ENCODE assay signal across 10 cellular contexts in the genomic region with DNA sequence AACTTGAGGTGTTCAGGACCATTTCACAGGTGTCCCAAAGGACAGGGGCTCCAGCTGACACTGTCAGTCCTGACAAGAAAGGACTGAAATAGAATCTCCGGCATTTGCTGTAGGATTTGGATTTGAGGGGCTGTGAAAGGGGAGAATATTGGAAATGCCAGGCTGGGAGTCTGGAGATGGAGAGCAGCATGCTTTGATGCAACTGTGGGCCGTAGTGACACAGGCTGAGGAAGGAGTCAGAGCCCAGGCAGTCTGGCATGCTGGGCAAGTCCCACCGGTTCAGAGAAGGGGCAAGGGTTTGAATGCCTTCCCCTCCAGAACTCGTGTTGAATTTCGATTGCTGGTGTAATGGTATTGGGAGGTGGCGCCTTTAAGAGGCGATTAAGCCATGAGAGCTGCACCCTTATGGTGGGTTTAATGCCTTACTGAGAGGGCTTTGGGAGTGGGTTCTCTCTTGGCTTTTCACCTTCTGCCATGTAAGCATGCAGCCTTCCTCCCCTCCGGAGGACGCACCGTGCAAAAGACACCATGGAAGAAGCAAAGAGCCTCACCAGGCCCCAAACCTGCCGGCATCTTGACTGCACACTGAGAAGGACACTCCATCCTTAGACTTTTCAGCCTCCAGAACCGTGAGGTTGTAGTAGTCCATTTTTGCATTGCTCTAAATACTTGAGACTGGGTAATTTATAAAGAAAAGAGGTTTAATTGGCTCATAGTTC. TPM values are rescaled to one million over a fixed set of nuclear protein-coding genes. Genes with fewer than 3 reads are reported as not detected.
DNase-seq lines count a peak whose midpoint lies in the region; ATAC-seq and TF ChIP-seq lines count a peak whose summit lies in the region.
"Had no signal": no experiment of that assay in that cellular context is flagged by ENCODE, and none has a peak within 500 bp of the region (broad histone marks: within the 10 kb centered on the region; RNA-seq: fewer than 3 reads in every experiment).

No MANE protein-coding gene starts in this region.

- DNase-seq in activated naive CD4-positive, alpha-beta T cell treated with anti-CD3 and anti-CD28 coated beads, Interleukin-2, amount 50 U/mL, for 72 hours (ENCODE audit: low spot score in 2 of 2): no peak
- DNase-seq in activated naive CD4-positive, alpha-beta T cell treated with anti-CD3 and anti-CD28 coated beads, Interleukin-2, amount 50 U/mL, for 16 hours: no peak
- DNase-seq in activated T-helper 1 cell treated with anti-CD3 and anti-CD28 coated beads, Interleukin-12 subunit alpha, Interleukin-12 subunit beta, Interleukin-2, Interleukin-4 antibody, amounts not matched to agents 30 ng/mL and 10 ng/mL and 1 ng/mL, durations not matched to agents 14 hours and 24 hours and 36 hours (ENCODE audit: low spot score): no peak
- DNase-seq in fibroblast of the aortic adventitia (ENCODE audit: low read depth) (peak; percentile 43), tibial artery (peak in 1 of 2 donors; percentile 66), left colon (no peak), NCI-H1694 (lab: John Stamatoyannopoulos, UW) (no peak), DMS153 treated with DMSO at 0.1 percent for 48 hours (lab: John Stamatoyannopoulos, UW; ENCODE audit: unreplicated experiment) (no peak)
- DNase-seq: effector memory CD8-positive, alpha-beta T cell had no signal

- peaks cover 0 to 5% of the 10 kb centered on the region in 2 donors for H3K36me3 Mint-ChIP-seq in activated naive CD4-positive, alpha-beta T cell treated with anti-CD3 and anti-CD28 coated beads, Interleukin-2, amount 50 U/mL, for 72 hours
- H3K36me3 Mint-ChIP-seq in activated T-helper 1 cell treated with anti-CD3 and anti-CD28 coated beads, Interleukin-12 subunit alpha, Interleukin-12 subunit beta, Interleukin-2, Interleukin-4 antibody, amounts not matched to agents 30 ng/mL and 10 ng/mL and 1 ng/mL, durations not matched to agents 14 hours and 24 hours and 36 hours (ENCODE audit: low read depth): no peaks in the 10 kb centered on the region

- H3K4me1 ChIP-seq in tibial artery: peaks cover 0 to 59% (median 54%) of the 10 kb centered on the region in 4 donors

- ATAC-seq in activated naive CD4-positive, alpha-beta T cell treated with anti-CD3 and anti-CD28 coated beads, Interleukin-2, amount 50 U/mL, for 72 hours: no peak
- no peak for ATAC-seq in left colon
- ATAC-seq: naive thymus-derived CD8-positive, alpha-beta T cell had no signal

- TF ChIP-seq CTCF in fibroblast of the aortic adventitia (IDR thresholded peaks at IDR 0.05; ENCODE audit: insufficient read depth, low read length) (no peak), tibial artery (IDR thresholded peaks at IDR 0.05) (no peak)

- H3K4me1 Mint-ChIP-seq in activated T-helper 1 cell treated with anti-CD3 and anti-CD28 coated beads, Interleukin-12 subunit alpha, Interleukin-12 subunit beta, Interleukin-2, Interleukin-4 antibody, amounts not matched to agents 30 ng/mL and 10 ng/mL and 1 ng/mL, durations not matched to agents 14 hours and 24 hours and 36 hours (ENCODE audit: low read depth): peaks cover 30% of the 10 kb centered on the region

- H3K9me3 ChIP-seq in tibial artery: no peaks in the 10 kb centered on the region

- peak overlapping the region; percentile 37 for H3K4me3 Mint-ChIP-seq in activated T-helper 1 cell treated with anti-CD3 and anti-CD28 coated beads, Interleukin-12 subunit alpha, Interleukin-12 subunit beta, Interleukin-2, Interleukin-4 antibody, amounts not matched to agents 30 ng/mL and 10 ng/mL and 1 ng/mL, durations not matched to agents 14 hours and 24 hours and 36 hours
- H3K4me3 Mint-ChIP-seq: effector memory CD8-positive, alpha-beta T cell had no signal

- no peaks in the 10 kb centered on the region for H3K27me3 ChIP-seq in tibial artery

- H3K4me3 ChIP-seq in fibroblast of the aortic adventitia (ENCODE audit: low read depth, low read length) (no peak overlapping the region), tibial artery (no peak overlapping the region)

- intact Hi-C loops in activated T-helper 1 cell treated with anti-CD3 and anti-CD28 coated beads, Interleukin-12 subunit alpha, Interleukin-12 subunit beta, Interleukin-2, Interleukin-4 antibody, amounts not matched to agents 30 ng/mL and 10 ng/mL and 1 ng/mL, durations not matched to agents 14 hours and 24 hours and 36 hours (cut with micrococcal nuclease): loop anchor here (1.0 to 10.0 kb wide), 7 partner anchors 9 to 1214 kb away; a partner anchor contains a TSS
- intact Hi-C loops in tibial artery (cut with DNase I; ENCODE audit: low total_unique reads) (loop anchor here (10.0 kb wide), 1 partner anchor 184 kb away; a partner anchor contains a TSS), left colon (cut with DNase I, micrococcal nuclease) (no loop called here)

- H3K9me3 Mint-ChIP-seq in activated naive CD4-positive, alpha-beta T cell treated with anti-CD3 and anti-CD28 coated beads, Interleukin-2, amount 50 U/mL, for 72 hours: no peaks in the 10 kb centered on the region
- peaks cover 1% of the 10 kb centered on the region for H3K9me3 Mint-ChIP-seq in activated T-helper 1 cell treated with anti-CD3 and anti-CD28 coated beads, Interleukin-12 subunit alpha, Interleukin-12 subunit beta, Interleukin-2, Interleukin-4 antibody, amounts not matched to agents 30 ng/mL and 10 ng/mL and 1 ng/mL, durations not matched to agents 14 hours and 24 hours and 36 hours
- H3K9me3 Mint-ChIP-seq: effector memory CD8-positive, alpha-beta T cell had no signal

- no peaks in the 10 kb centered on the region for H3K36me3 ChIP-seq in tibial artery

- H3K27ac Mint-ChIP-seq in activated naive CD4-positive, alpha-beta T cell treated with anti-CD3 and anti-CD28 coated beads, Interleukin-2, amount 50 U/mL, for 72 hours: peak overlapping the region; percentile 94 to 95
- peak overlapping the region; percentile 86 for H3K27ac Mint-ChIP-seq in activated T-helper 1 cell treated with anti-CD3 and anti-CD28 coated beads, Interleukin-12 subunit alpha, Interleukin-12 subunit beta, Interleukin-2, Interleukin-4 antibody, amounts not matched to agents 30 ng/mL and 10 ng/mL and 1 ng/mL, durations not matched to agents 14 hours and 24 hours and 36 hours
- H3K27ac Mint-ChIP-seq: effector memory CD8-positive, alpha-beta T cell; naive thymus-derived CD8-positive, alpha-beta T cell had no signal

- H3K27me3 Mint-ChIP-seq in activated T-helper 1 cell treated with anti-CD3 and anti-CD28 coated beads, Interleukin-12 subunit alpha, Interleukin-12 subunit beta, Interleukin-2, Interleukin-4 antibody, amounts not matched to agents 30 ng/mL and 10 ng/mL and 1 ng/mL, durations not matched to agents 14 hours and 24 hours and 36 hours (ENCODE audit: insufficient read depth): peaks cover 7% of the 10 kb centered on the region

- H3K27ac ChIP-seq in tibial artery: peak overlapping the region; percentile 74 to 80

RNA-seq across cellular contexts. Expression of a gene that starts 9.4 kb away (rescaled TPM):
- total RNA-seq in activated naive CD4-positive, alpha-beta T cell treated with anti-CD3 and anti-CD28 coated beads, Interleukin-2, amount 50 U/mL, for 72 hours: 10 to 100 TPM; 19.1 to 30.8 TPM
- 36.8 and 38.5 TPM in 2 replicates for total RNA-seq in activated T-helper 1 cell treated with anti-CD3 and anti-CD28 coated beads, Interleukin-12 subunit alpha, Interleukin-12 subunit beta, Interleukin-2, Interleukin-4 antibody, amounts not matched to agents 30 ng/mL and 10 ng/mL and 1 ng/mL, durations not matched to agents 14 hours and 24 hours and 36 hours
- total RNA-seq in fibroblast of the aortic adventitia (ENCODE audit: low replicate concordance): 87.8 and 203 TPM in 2 replicates
- total RNA-seq in left colon: 100 to 1,000 TPM; 275 to 329 TPM

RNA-seq across cellular contexts. Expression of a gene that starts 43.0 kb away (rescaled TPM):
- 10 to 100 TPM; 38.8 to 45.6 TPM for total RNA-seq in activated naive CD4-positive, alpha-beta T cell treated with anti-CD3 and anti-CD28 coated beads, Interleukin-2, amount 50 U/mL, for 72 hours
- total RNA-seq in activated T-helper 1 cell treated with anti-CD3 and anti-CD28 coated beads, Interleukin-12 subunit alpha, Interleukin-12 subunit beta, Interleukin-2, Interleukin-4 antibody, amounts not matched to agents 30 ng/mL and 10 ng/mL and 1 ng/mL, durations not matched to agents 14 hours and 24 hours and 36 hours: 42.5 and 43.5 TPM in 2 replicates
- total RNA-seq in fibroblast of the aortic adventitia (ENCODE audit: low replicate concordance): 17.7 and 40.5 TPM in 2 replicates
- 100 to 1,000 TPM; 135 to 157 TPM for total RNA-seq in left colon

Comparison
In these comparisons a context has a peak if more than half of its experiments do, and no peak if none do; other contexts are left out.
1. intact Hi-C loops: an anchor here in activated T-helper 1 cell treated with anti-CD3 and anti-CD28 coated beads, Interleukin-12 subunit alpha, Interleukin-12 subunit beta, Interleukin-2, Interleukin-4 antibody, amounts not matched to agents 30 ng/mL and 10 ng/mL and 1 ng/mL, durations not matched to agents 14 hours and 24 hours and 36 hours (1.0 to 10.0 kb wide) and tibial artery (10.0 kb wide); none called in left colon.